19 cellular contexts compared by ENCODE assay signal in the genomic region with DNA sequence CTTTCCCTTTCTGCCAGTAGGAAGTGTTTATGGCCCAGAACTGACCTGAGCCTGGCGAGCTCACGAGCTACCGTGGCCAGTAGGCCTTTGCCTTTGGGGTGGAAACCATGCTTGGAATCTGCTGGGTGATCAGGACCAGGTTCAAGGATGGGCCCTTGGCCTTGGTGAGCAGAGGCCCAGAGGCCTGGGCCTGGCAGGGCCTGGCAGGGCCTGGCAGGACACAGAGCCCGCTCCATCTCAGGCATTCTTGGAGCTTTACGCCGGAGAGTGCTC.
DNase-seq lines count a peak whose midpoint lies in the region; ATAC-seq, FAIRE-seq and TF ChIP-seq lines count a peak whose summit lies in the region.
"Had no signal": no experiment of that assay in that cellular context is flagged by ENCODE, and none has a peak within 500 bp of the region (broad histone marks: within the 10 kb centered on the region; RNA-seq: fewer than 3 reads in every experiment).

No MANE protein-coding gene starts in this region.

- no peaks in the 10 kb centered on the region; the same call in 1 of the 2 replicates for H3K27me3 ChIP-seq in H7 (ENCODE audit: control insufficient read depth, insufficient read depth, low read length)
- H3K27me3 ChIP-seq: BE2C had no signal

- no peaks in the 10 kb centered on the region for H3K4me1 ChIP-seq in kidney (ENCODE audit: control insufficient read depth in 1 of 2, insufficient read depth in 1 of 2, low read depth in 1 of 2, low read length in 2 of 2)
- H3K4me1 ChIP-seq: BE2C had no signal

- H3K4me3 ChIP-seq in kidney (ENCODE audit: low read length in 2 of 2) = no peak overlapping the region
- no peak overlapping the region for H3K4me3 ChIP-seq in H7 (ENCODE audit: insufficient read depth, low read depth, low read length)
- H3K4me3 ChIP-seq: GM12878 had no signal

- H3K9me3 Mint-ChIP-seq in natural killer cell treated with Interleukin-12 subunit alpha and Interleukin-12 subunit beta and Interleukin-15 and Interleukin-18, amount 100 ng/mL, for 72 hours = no peaks in the 10 kb centered on the region
- H3K9me3 Mint-ChIP-seq in natural killer cell = peaks cover 0 to 3% of the 10 kb centered on the region in 2 donors

- H3K27me3 Mint-ChIP-seq in natural killer cell treated with Interleukin-12 subunit alpha and Interleukin-12 subunit beta and Interleukin-15 and Interleukin-18, amount 100 ng/mL, for 72 hours = peaks cover 9 to 13% of the 10 kb centered on the region in 2 donors
- H3K27me3 Mint-ChIP-seq in natural killer cell (ENCODE audit: low read depth in 2 of 2) = peaks cover 4 to 12% of the 10 kb centered on the region in 2 donors

- H3K9me3 ChIP-seq in kidney (ENCODE audit: control insufficient read depth in 1 of 2, low read length in 2 of 2) = no peaks in the 10 kb centered on the region
- H3K9me3 ChIP-seq: BE2C had no signal

- no peak overlapping the region for H3K4me3 Mint-ChIP-seq in natural killer cell treated with Interleukin-12 subunit alpha and Interleukin-12 subunit beta and Interleukin-15 and Interleukin-18, amount 100 ng/mL, for 72 hours
- H3K4me3 Mint-ChIP-seq in natural killer cell = no peak overlapping the region

- no peak overlapping the region for H3K27ac Mint-ChIP-seq in natural killer cell treated with Interleukin-12 subunit alpha and Interleukin-12 subunit beta and Interleukin-15 and Interleukin-18, amount 100 ng/mL, for 72 hours
- H3K27ac Mint-ChIP-seq in natural killer cell = no peak overlapping the region

- H3K4me1 Mint-ChIP-seq in natural killer cell treated with Interleukin-12 subunit alpha and Interleukin-12 subunit beta and Interleukin-15 and Interleukin-18, amount 100 ng/mL, for 72 hours (ENCODE audit: low read depth in 2 of 2) = no peaks in the 10 kb centered on the region
- no peaks in the 10 kb centered on the region for H3K4me1 Mint-ChIP-seq in natural killer cell

- no peak for TF ChIP-seq CTCF in natural killer cell (IDR thresholded peaks at IDR 0.05)
- no peak for TF ChIP-seq CTCF in kidney (IDR thresholded peaks at IDR 0.05; ENCODE audit: borderline replicate concordance, extremely low read depth, insufficient read depth)

- H3K9ac ChIP-seq in kidney (ENCODE audit: low read length in 2 of 2) = no peak overlapping the region

- no peak overlapping the region for H3K27ac ChIP-seq in kidney (ENCODE audit: low read depth in 2 of 2, low read length in 2 of 2)

- DNase-seq in natural killer cell treated with Interleukin-12 subunit alpha and Interleukin-12 subunit beta and Interleukin-15 and Interleukin-18, amount 100 ng/mL, for 72 hours (ENCODE audit: low spot score) = no peak
- DNase-seq in natural killer cell = no peak
- peak; percentile 37 for DNase-seq in kidney
- DNase-seq in sciatic nerve (ENCODE audit: low spot score) = peak; percentile 54
- no peak for DNase-seq in H7
- DNase-seq in ecto neural progenitor cell (ENCODE audit: low spot score) = no peak
- DNase-seq in GDM1 (lab: John Stamatoyannopoulos, UW) = no peak
- DNase-seq: BE2C, DMS79, Kasumi-1, NCI-H1417, NCI-H1694 treated with DMSO at 0.1 percent for 48 hours, NCI-H2081 treated with DMSO at 0.1 percent for 48 hours, NCI-H446, NCI-H526, OCI-M1, Right ventricle myocardium superior had no signal

- no peak for FAIRE-seq in kidney (lab: Jason Lieb, UNC)
- FAIRE-seq: GM12878, H54 had no signal

- intact Hi-C loops in natural killer cell (cut with micrococcal nuclease) (no loop called here), kidney (cut with DNase I) (no loop called here), sciatic nerve (cut with DNase I) (no loop called here)

- peak; percentile 15 to 44 for ATAC-seq in natural killer cell treated with Interleukin-12 subunit alpha and Interleukin-12 subunit beta and Interleukin-15 and Interleukin-18, amount 100 ng/mL, for 72 hours
- ATAC-seq in natural killer cell (no peak), sciatic nerve (peak; percentile 66)
- ATAC-seq: GM12878 had no signal

- no peaks in the 10 kb centered on the region for H3K36me3 Mint-ChIP-seq in natural killer cell treated with Interleukin-12 subunit alpha and Interleukin-12 subunit beta and Interleukin-15 and Interleukin-18, amount 100 ng/mL, for 72 hours
- no peaks in the 10 kb centered on the region for H3K36me3 Mint-ChIP-seq in natural killer cell

- H3K36me3 ChIP-seq in kidney (ENCODE audit: control insufficient read depth in 1 of 2, insufficient read depth in 2 of 2, low read length in 2 of 2) (no peaks in the 10 kb centered on the region), H7 (replicated peaks; ENCODE audit: control insufficient read depth, insufficient read depth, low read length) (no peaks in the 10 kb centered on the region)
- H3K36me3 ChIP-seq: BE2C had no signal

Comparison
In these comparisons a context has a peak if more than half of its experiments do, and no peak if none do; other contexts are left out.
1. ATAC-seq: peak in natural killer cell treated with Interleukin-12 subunit alpha and Interleukin-12 subunit beta and Interleukin-15 and Interleukin-18, amount 100 ng/mL, for 72 hours (2 of 2) and sciatic nerve (single experiment); none in natural killer cell (0 of 3).
2. DNase-seq: peak in kidney (single experiment) and sciatic nerve (single experiment); none in natural killer cell treated with Interleukin-12 subunit alpha and Interleukin-12 subunit beta and Interleukin-15 and Interleukin-18, amount 100 ng/mL, for 72 hours (single experiment), natural killer cell (single experiment), H7 (single experiment), ecto neural progenitor cell (single experiment) and GDM1 (single experiment).